In the genomic region with DNA sequence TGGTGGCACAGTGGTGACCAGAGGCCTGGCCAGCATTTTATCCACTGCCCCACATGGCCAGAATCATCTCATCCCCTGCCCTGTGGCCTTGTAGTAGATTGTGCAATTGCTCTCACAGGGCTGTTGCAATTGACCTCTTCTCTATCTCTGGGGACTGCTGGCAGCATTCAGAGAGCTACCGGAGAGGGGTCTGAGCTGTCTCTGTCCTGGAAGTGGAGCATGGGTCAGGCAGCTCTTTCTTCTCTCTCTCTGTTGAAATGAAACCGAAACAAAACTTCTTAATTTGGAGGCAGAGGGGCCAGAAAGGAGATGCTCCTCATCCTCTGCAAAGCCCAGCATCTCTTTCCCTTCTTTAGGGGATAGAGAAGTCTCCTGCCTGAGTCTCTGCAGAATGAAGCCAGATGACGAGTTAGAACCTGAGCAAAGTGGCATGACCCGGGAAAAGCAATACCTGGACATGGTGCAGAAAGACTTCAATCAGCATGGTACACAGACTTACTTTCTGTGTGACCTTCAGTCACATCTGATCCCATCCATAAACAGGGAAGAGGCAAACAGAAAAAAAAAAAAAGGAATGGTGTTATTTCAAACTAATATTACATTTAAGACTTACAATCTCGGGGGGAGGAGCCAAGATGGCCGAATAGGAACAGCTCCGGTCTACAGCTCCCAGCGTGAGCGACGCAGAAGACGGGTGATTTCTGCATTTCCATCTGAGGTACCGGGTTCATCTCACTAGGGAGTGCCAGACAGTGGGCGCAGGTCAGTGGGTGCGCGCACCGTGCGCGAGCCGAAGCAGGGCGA, we compare ENCODE assay signal across 12 cellular contexts.
DNase-seq lines count a peak whose midpoint lies in the region; ATAC-seq and TF ChIP-seq lines count a peak whose summit lies in the region.
"Had no signal": no experiment of that assay in that cellular context is flagged by ENCODE, and none has a peak within 500 bp of the region (broad histone marks: within the 10 kb centered on the region; RNA-seq: fewer than 3 reads in every experiment).

No MANE protein-coding gene starts in this region.

- peaks cover 5% of the 10 kb centered on the region for H3K4me1 Mint-ChIP-seq in endodermal cell

- H3K4me1 ChIP-seq in endodermal cell (ENCODE audit: control insufficient read depth, insufficient read depth, low read length) (no peaks in the 10 kb centered on the region), neutrophil (ENCODE audit: control insufficient read depth in 1 of 2, insufficient read depth in 1 of 2, low read depth in 1 of 2, low read length in 1 of 2) (peaks cover 35 to 37% of the 10 kb centered on the region in 2 experiments)

- H3K27me3 ChIP-seq in endodermal cell (ENCODE audit: control insufficient read depth, insufficient read depth, low read length, poor library complexity, severe bottlenecking): no peaks in the 10 kb centered on the region
- no peaks in the 10 kb centered on the region for H3K27me3 ChIP-seq in neutrophil
- H3K27me3 ChIP-seq: heart right ventricle, ovary had no signal

- H3K4me3 ChIP-seq in endodermal cell (ENCODE audit: low read length): no peak overlapping the region
- H3K4me3 ChIP-seq in neutrophil (ENCODE audit: low read depth in 1 of 2, low read length in 1 of 2): peak overlapping the region; percentile 42 to 51
- H3K4me3 ChIP-seq: heart right ventricle, ovary had no signal

- peaks cover 13% of the 10 kb centered on the region for H3K36me3 Mint-ChIP-seq in endodermal cell (ENCODE audit: low read depth)

- peak overlapping the region; percentile 77 for H3K4me3 Mint-ChIP-seq in endodermal cell

- in situ Hi-C loops in GM13976 (cut with MboI; ENCODE audit: low sequenced_read_pairs, unreplicated experiment): no loop called here

- DNase-seq in GM13976 (ENCODE audit: low spot score) (peak; percentile 26), NCI-H460 (ENCODE audit: extremely low read depth, low read depth) (peak; percentile 13), endodermal cell (no peak), NK-92 (lab: John Stamatoyannopoulos, UW; ENCODE audit: unreplicated experiment) (no peak), NCI-H510A (lab: John Stamatoyannopoulos, UW) (no peak)
- no peak for DNase-seq in activated naive CD4-positive, alpha-beta T cell treated with Interleukin-2 at 50 U/mL for 16 hours
- DNase-seq: GF-D8, heart right ventricle, WERI-Rb-1 had no signal

- peak overlapping the region; percentile 88 for H3K27ac Mint-ChIP-seq in endodermal cell

- H3K9me3 Mint-ChIP-seq in endodermal cell: peaks cover 16% of the 10 kb centered on the region

- no peak for TF ChIP-seq CTCF in GM13976 (IDR thresholded peaks at IDR 0.05; ENCODE audit: borderline replicate concordance, control extremely low read depth, extremely low read depth, insufficient read depth, missing control alignments)
- TF ChIP-seq CTCF in endodermal cell (conservative IDR thresholded peaks at IDR 0.05): no peak
- TF ChIP-seq CTCF in neutrophil (IDR thresholded peaks at IDR 0.05): no peak

- no peak for ATAC-seq in HG03095 (IDR thresholded peaks at IDR 0.05; ENCODE audit: unreplicated experiment)

- H3K9me3 ChIP-seq in endodermal cell (ENCODE audit: control insufficient read depth, low read length): no peaks in the 10 kb centered on the region
- H3K9me3 ChIP-seq in neutrophil: no peaks in the 10 kb centered on the region
- H3K9me3 ChIP-seq: ovary had no signal

- H3K27ac ChIP-seq in endodermal cell (ENCODE audit: low read depth, low read length): no peak overlapping the region
- H3K27ac ChIP-seq in neutrophil: peak overlapping the region; percentile 80
- H3K27ac ChIP-seq: heart right ventricle, ovary, WERI-Rb-1 had no signal

- 95% methylated on average over 7 to 19 of the region's 20 CpGs for WGBS in endodermal cell (ENCODE audit: insufficient coverage in 1 of 2, insufficient read length in 1 of 2), 2 experiments

- H3K27me3 Mint-ChIP-seq in endodermal cell (ENCODE audit: insufficient read depth): no peaks in the 10 kb centered on the region

- H3K36me3 ChIP-seq in endodermal cell (ENCODE audit: control insufficient read depth, insufficient read depth, low read length): no peaks in the 10 kb centered on the region
- no peaks in the 10 kb centered on the region for H3K36me3 ChIP-seq in neutrophil
- H3K36me3 ChIP-seq: heart right ventricle, ovary, WERI-Rb-1 had no signal

- no peak overlapping the region for H3K9ac ChIP-seq in endodermal cell (ENCODE audit: extremely low read depth, low read length, poor library complexity, severe bottlenecking)

Comparison
In these comparisons a context has a peak if more than half of its experiments do, and no peak if none do; other contexts are left out.
1. DNase-seq: peak in GM13976 (single experiment) and NCI-H460 (single experiment); none in endodermal cell (single experiment), activated naive CD4-positive, alpha-beta T cell treated with Interleukin-2 at 50 U/mL for 16 hours (single experiment), NK-92 (single experiment) and NCI-H510A (single experiment).